22 cellular contexts compared by ENCODE assay signal in the genomic region with DNA sequence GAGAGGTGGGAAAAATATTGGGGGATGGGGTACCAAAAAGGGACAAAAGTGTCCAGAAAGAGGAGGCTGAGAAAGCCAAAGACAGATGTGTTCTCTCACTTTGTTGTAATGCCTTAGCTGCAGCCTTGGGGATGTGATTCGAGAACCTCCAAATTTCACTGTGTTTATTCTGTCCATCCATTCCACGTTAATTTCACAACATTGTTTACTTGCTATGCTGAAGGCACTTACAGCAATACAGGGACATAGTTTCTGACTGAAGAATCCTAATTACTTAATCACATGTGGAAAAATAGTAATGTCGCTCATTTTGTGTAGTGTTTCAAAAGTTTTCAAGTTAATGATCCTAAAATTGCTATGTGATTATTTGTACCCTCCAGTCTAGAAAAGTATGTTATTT.
DNase-seq lines count a peak whose midpoint lies in the region; TF ChIP-seq lines count a peak whose summit lies in the region.
"Had no signal": no experiment of that assay in that cellular context is flagged by ENCODE, and none has a peak within 500 bp of the region (broad histone marks: within the 10 kb centered on the region; RNA-seq: fewer than 3 reads in every experiment).

No MANE protein-coding gene starts in this region.

- H3K4me3 ChIP-seq in esophagus squamous epithelium (no peak overlapping the region), ovary (no peak overlapping the region), uterus (no peak overlapping the region)
- H3K4me3 ChIP-seq: A549; BLaER1 treated with 17β-estradiol and CSF1 and Interleukin-3, amounts not matched to agents 10 nM and 100 nM; gastrocnemius medialis had no signal

- H3K9me3 ChIP-seq in esophagus squamous epithelium: no peaks in the 10 kb centered on the region
- no peaks in the 10 kb centered on the region for H3K9me3 ChIP-seq in ovary
- no peaks in the 10 kb centered on the region for H3K9me3 ChIP-seq in uterus
- H3K9me3 ChIP-seq: gastrocnemius medialis had no signal

- no peaks in the 10 kb centered on the region for H3K27me3 ChIP-seq in esophagus squamous epithelium
- no peaks in the 10 kb centered on the region for H3K27me3 ChIP-seq in ovary
- no peaks in the 10 kb centered on the region for H3K27me3 ChIP-seq in uterus
- H3K27me3 ChIP-seq: BLaER1 treated with 17β-estradiol and CSF1 and Interleukin-3, amounts not matched to agents 10 nM and 100 nM; gastrocnemius medialis had no signal

- no peak overlapping the region for H3K4me3 Mint-ChIP-seq in activated T-cell treated with anti-CD3 and anti-CD28 coated beads, Interleukin-2, amount 50 U/mL, for 24 hours
- H3K4me3 Mint-ChIP-seq: activated CD8-positive, alpha-beta memory T cell treated with anti-CD3 and anti-CD28 coated beads, Interleukin-2, amount 10 ng/mL, durations not matched to agents 7 days and 5 days; nephron progenitor cell had no signal

- H3K4me1 ChIP-seq in esophagus squamous epithelium (peaks cover 12 to 72% (median 24%) of the 10 kb centered on the region in 3 donors), ovary (ENCODE audit: insufficient read depth) (peaks cover 33% of the 10 kb centered on the region), uterus (peaks cover 0 to 25% of the 10 kb centered on the region in 2 donors)

- H3K4me1 Mint-ChIP-seq in activated T-cell treated with anti-CD3 and anti-CD28 coated beads, Interleukin-2, amount 50 U/mL, for 24 hours (ENCODE audit: low read depth): peaks cover 75% of the 10 kb centered on the region

- TF ChIP-seq EP300 in ovary (IDR thresholded peaks at IDR 0.05): no peak

- no peak for TF ChIP-seq POLR2A in esophagus squamous epithelium (IDR thresholded peaks at IDR 0.05)
- no peak for TF ChIP-seq POLR2A in ovary (IDR thresholded peaks at IDR 0.05)
- no peak for TF ChIP-seq POLR2A in uterus (IDR thresholded peaks at IDR 0.05)

- no peaks in the 10 kb centered on the region for H3K27me3 Mint-ChIP-seq in activated T-cell treated with anti-CD3 and anti-CD28 coated beads, Interleukin-2, amount 50 U/mL, for 24 hours
- H3K27me3 Mint-ChIP-seq: activated CD8-positive, alpha-beta memory T cell treated with anti-CD3 and anti-CD28 coated beads, Interleukin-2, amount 10 ng/mL, durations not matched to agents 7 days and 5 days; progenitor cell of endocrine pancreas had no signal

- H3K27ac ChIP-seq in esophagus squamous epithelium: peak overlapping the region; percentile 16 to 80 (median 61)
- H3K27ac ChIP-seq in ovary: peak overlapping the region; percentile 9 to 63
- H3K27ac ChIP-seq in uterus: peak overlapping the region; percentile 66 to 88
- H3K27ac ChIP-seq: BLaER1 treated with 17β-estradiol and CSF1 and Interleukin-3, amounts not matched to agents 10 nM and 100 nM had no signal

- intact Hi-C loops in esophagus squamous epithelium (cut with DNase I): no loop called here
- intact Hi-C loops in ovary (cut with DNase I): no loop called here
- intact Hi-C loops in uterus (cut with DNase I; ENCODE audit: low total_unique reads): no loop called here

- peak overlapping the region; percentile 60 for H3K27ac Mint-ChIP-seq in activated T-cell treated with anti-CD3 and anti-CD28 coated beads, Interleukin-2, amount 50 U/mL, for 24 hours

- TF ChIP-seq CTCF in esophagus squamous epithelium (IDR thresholded peaks at IDR 0.05) (no peak), ovary (IDR thresholded peaks at IDR 0.05) (no peak), uterus (IDR thresholded peaks at IDR 0.05) (no peak)

- no peaks in the 10 kb centered on the region for H3K9me3 Mint-ChIP-seq in activated T-cell treated with anti-CD3 and anti-CD28 coated beads, Interleukin-2, amount 50 U/mL, for 24 hours
- H3K9me3 Mint-ChIP-seq: nephron progenitor cell had no signal

- 62 to 92% methylated on average over 3 of the region's 3 CpGs for WGBS in esophagus squamous epithelium, 2 donors
- WGBS in ovary, 3 donors: 9 to 19% (median 11%) methylated on average over 3 of the region's 3 CpGs

- H3K36me3 Mint-ChIP-seq in activated T-cell treated with anti-CD3 and anti-CD28 coated beads, Interleukin-2, amount 50 U/mL, for 24 hours (ENCODE audit: low read depth): no peaks in the 10 kb centered on the region

- H3K36me3 ChIP-seq in esophagus squamous epithelium: no peaks in the 10 kb centered on the region
- no peaks in the 10 kb centered on the region for H3K36me3 ChIP-seq in ovary
- H3K36me3 ChIP-seq in uterus: no peaks in the 10 kb centered on the region
- H3K36me3 ChIP-seq: BLaER1 treated with 17β-estradiol and CSF1 and Interleukin-3, amounts not matched to agents 10 nM and 100 nM; gastrocnemius medialis had no signal

- DNase-seq in activated T-cell treated with anti-CD3 and anti-CD28 coated beads, Interleukin-2, amount 50 U/mL, for 24 hours: no peak
- DNase-seq in activated T-cell treated with anti-CD3 and anti-CD28 coated beads, Interleukin-2, amount 50 U/mL, for 1 hour: no peak
- no peak for DNase-seq in esophagus squamous epithelium (lab: John Stamatoyannopoulos, UW)
- no peak for DNase-seq in ovary
- no peak for DNase-seq in uterus
- no peak for DNase-seq in CD1c-positive myeloid dendritic cell (ENCODE audit: extremely low spot score)
- DNase-seq in ecto neural progenitor cell (ENCODE audit: low spot score): no peak
- DNase-seq in SHP77 treated with DMSO at 0.1 percent for 48 hours (lab: John Stamatoyannopoulos, UW): no peak
- DNase-seq: activated CD4-positive, CD25-positive, alpha-beta regulatory T cell treated with anti-CD3 and anti-CD28 coated beads, Interleukin-2, amount 50 U/mL, for 72 hours; activated CD8-positive, alpha-beta memory T cell treated with anti-CD3 and anti-CD28 coated beads, Interleukin-2, amount 10 ng/mL, durations not matched to agents 7 days and 5 days; activated gamma-delta T cell treated with Interleukin-2 at 50 U/mL for 16 hours; dermis blood vessel endothelial cell; gastrocnemius medialis; left cardiac atrium; NCI-H1105 treated with DMSO at 0.1 percent for 48 hours; NCI-H524 treated with DMSO at 0.1 percent for 48 hours; nephron progenitor cell; stimulated activated CD4-positive, alpha-beta T cell treated with anti-CD3 and anti-CD28 coated beads, Interleukin-2, amount 100 ng/mL, for 24 hours; stimulated activated naive CD8-positive, alpha-beta T cell treated with anti-CD3 and anti-CD28 coated beads, Interleukin-15, Interleukin-2, amounts not matched to agents 100 U/mL and 50 U/mL, for 24 hours had no signal
